ENCODE assay signal across 26 cellular contexts in the genomic region with DNA sequence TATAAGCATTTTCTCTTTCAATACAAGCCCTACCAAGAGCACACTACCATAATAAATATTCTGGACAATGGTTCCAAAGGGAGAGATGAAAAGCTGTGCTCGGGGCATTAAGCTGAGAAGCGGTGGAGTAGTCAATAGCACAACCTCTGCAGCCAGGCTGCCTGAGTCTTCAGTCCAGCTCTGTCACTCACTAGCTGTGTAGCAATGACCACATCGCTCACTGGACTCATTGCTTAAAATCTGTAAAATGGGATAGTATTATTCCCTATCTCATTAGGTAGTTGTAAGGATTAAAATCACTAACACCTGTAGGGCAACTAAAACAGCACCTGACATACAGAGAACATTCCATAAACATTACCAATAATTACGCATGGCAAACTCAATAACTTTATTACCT.
A peak's percentile ranks its signal among the peaks of the same experiment; 100 is the strongest.
DNase-seq lines count a peak whose midpoint lies in the region; ATAC-seq, FAIRE-seq and TF ChIP-seq lines count a peak whose summit lies in the region.
"Had no signal": no experiment of that assay in that cellular context is flagged by ENCODE, and none has a peak within 500 bp of the region (broad histone marks: within the 10 kb centered on the region; RNA-seq: fewer than 3 reads in every experiment).

No MANE protein-coding gene starts in this region.

- no peak for FAIRE-seq in HepG2 (lab: Jason Lieb, UNC)
- FAIRE-seq: D721Med, K562, small intestine had no signal

- TF ChIP-seq RAD21 in HepG2 (CRISPR knock-in tag; IDR thresholded peaks at IDR 0.05), result no peak

- H3K4me1 ChIP-seq in HepG2 (ENCODE audit: insufficient read depth, low read length) (peaks cover 34% of the 10 kb centered on the region), right lobe of liver (peaks cover 0 to 11% (median 4%) of the 10 kb centered on the region in 4 donors)

- 95% methylated on average over 4 of the region's 4 CpGs for WGBS in HepG2 (ENCODE audit: low lambda C conversion rate)
- WGBS in right lobe of liver (ENCODE audit: insufficient coverage, low coverage, low lambda C conversion rate, missing lambda C conversion rate), result 96% methylated on average over 4 of the region's 4 CpGs

- H3K9me3 Mint-ChIP-seq in naive B cell, result no peaks in the 10 kb centered on the region
- H3K9me3 Mint-ChIP-seq: mesothelial cell of epicardium; naive thymus-derived CD8-positive, alpha-beta T cell had no signal

- H3K4me1 Mint-ChIP-seq in T-helper 17 cell, result peaks cover 71% of the 10 kb centered on the region
- H3K4me1 Mint-ChIP-seq in naive B cell, result peaks cover 45 to 62% (median 49%) of the 10 kb centered on the region in 3 donors
- H3K4me1 Mint-ChIP-seq: mesothelial cell of epicardium had no signal

- no peak for TF ChIP-seq CTCF in HepG2 (CRISPR knock-in tag; IDR thresholded peaks at IDR 0.05)
- no peak for TF ChIP-seq CTCF in right lobe of liver (IDR thresholded peaks at IDR 0.05)

- in situ Hi-C loops in HepG2 (cut with HindIII; ENCODE audit: extremely low pct_ligation_motif_present, low pct_unique_long_range_greater_than_20kb), result no loop called here

- BruUV-seq in HepG2 (replicated peaks; lab: Mats Ljungman, UMichigan), result no TSS peak

- H3K4me2 ChIP-seq in HepG2 (ENCODE audit: low read depth, low read length), result no peak overlapping the region

- no peaks in the 10 kb centered on the region for H3K27me3 Mint-ChIP-seq in T-helper 17 cell
- no peaks in the 10 kb centered on the region for H3K27me3 Mint-ChIP-seq in naive B cell
- H3K27me3 Mint-ChIP-seq: naive thymus-derived CD8-positive, alpha-beta T cell had no signal

- ATAC-seq in HepG2 (no peak), right lobe of liver (no peak), T-helper 17 cell (no peak), naive B cell (ENCODE audit: low read depth in 2 of 2) (no peak), GM21529 (IDR thresholded peaks at IDR 0.05; ENCODE audit: unreplicated experiment) (no peak), Right ventricle myocardium superior (ENCODE audit: poor library complexity) (no peak), HG02571 (IDR thresholded peaks at IDR 0.05; ENCODE audit: unreplicated experiment) (no peak)
- ATAC-seq: K562; left ventricle myocardium superior; naive thymus-derived CD8-positive, alpha-beta T cell had no signal

- H3K36me3 Mint-ChIP-seq in T-helper 17 cell (ENCODE audit: low read depth) (peaks cover 21% of the 10 kb centered on the region), naive B cell (peaks cover 0 to 23% of the 10 kb centered on the region in 2 donors)
- H3K36me3 Mint-ChIP-seq: mesothelial cell of epicardium had no signal

- no peaks in the 10 kb centered on the region for H3K27me3 ChIP-seq in HepG2 (ENCODE audit: control insufficient read depth in 1 of 2, insufficient read depth in 2 of 2, low read length in 2 of 2)
- no peaks in the 10 kb centered on the region for H3K27me3 ChIP-seq in right lobe of liver
- H3K27me3 ChIP-seq: SJSA1, upper lobe of left lung had no signal

- CTCF ChIA-PET in HepG2 (lab: Yijun Ruan, JAX; ENCODE audit: low intra/inter-chr PET ratio, low total read pairs), result interaction anchor here (0.6 kb wide), 1 partner anchor 34 kb away, joined by 3 read pairs; no protein-coding TSS in a partner anchor

- TF ChIP-seq EP300 in HepG2 (IDR thresholded peaks at IDR 0.05; ENCODE audit: low read depth in 2 of 2, low read length in 2 of 2) (no peak), HepG2 (CRISPR knock-in tag; IDR thresholded peaks at IDR 0.05; ENCODE audit: borderline replicate concordance) (no peak)

- DNase-seq in HepG2 (ENCODE audit: low spot score) (no peak), right lobe of liver (no peak), T-helper 17 cell (no peak), naive B cell (no peak), Right ventricle myocardium superior (no peak)
- DNase-seq: activated CD4-positive, CD25-positive, alpha-beta regulatory T cell; amniotic stem cell; glutamatergic neuron; GM23248; islet precursor cell; left ventricle myocardium superior; naive thymus-derived CD8-positive, alpha-beta T cell; NCI-H1417; NCI-H2029 treated with DMSO at 0.1 percent for 48 hours; NCI-H2227 treated with DMSO at 0.1 percent for 48 hours; NCI-H774; retina; small intestine; upper lobe of left lung had no signal

- H3K4me3 ChIP-seq in HepG2 (replicated peaks in 1 of 3; ENCODE audit: insufficient read depth in 1 of 3, low read depth in 2 of 3, low read length in 3 of 3), result no peak overlapping the region
- no peak overlapping the region for H3K4me3 ChIP-seq in right lobe of liver
- H3K4me3 ChIP-seq: GM23248, K562, SJSA1, upper lobe of left lung had no signal

- H3K9me3 ChIP-seq in HepG2 (ENCODE audit: low read length), result no peaks in the 10 kb centered on the region
- no peaks in the 10 kb centered on the region for H3K9me3 ChIP-seq in right lobe of liver
- no peaks in the 10 kb centered on the region for H3K9me3 ChIP-seq in T-helper 17 cell (ENCODE audit: control insufficient read depth, low read length, poor library complexity, severe bottlenecking)
- H3K9me3 ChIP-seq: SJSA1, upper lobe of left lung had no signal

- H3K36me3 ChIP-seq in HepG2 (replicated peaks in 1 of 2; ENCODE audit: control insufficient read depth in 1 of 2, insufficient read depth in 2 of 2, low read length in 2 of 2) (peaks cover 4 to 5% of the 10 kb centered on the region in 2 experiments; a peak in 2 of 5 replicates), right lobe of liver (peaks cover 0 to 9% (median 2%) of the 10 kb centered on the region in 4 donors)

- H4K20me1 ChIP-seq in HepG2 (ENCODE audit: insufficient read depth, low read length), result no peaks in the 10 kb centered on the region; the same call in 1 of the 2 replicates

- intact Hi-C loops in HepG2 (cut with micrococcal nuclease; ENCODE audit: unreplicated experiment) (no loop called here), right lobe of liver (cut with DNase I) (no loop called here), Right ventricle myocardium superior (cut with DNase I) (no loop called here)

- no peak overlapping the region for H2AFZ ChIP-seq in HepG2 (ENCODE audit: low read length)
- H2AFZ ChIP-seq: GM23248 had no signal

- POLR2A ChIA-PET in HepG2 (lab: Yijun Ruan, JAX), result interaction anchor here (0.9 kb wide), 1 partner anchor 30 kb away, joined by 5 read pairs; no protein-coding TSS in a partner anchor

- TF ChIP-seq POLR2A in HepG2 (IDR thresholded peaks at IDR 0.05; ENCODE audit: insufficient read depth in 1 of 2, low read depth in 2 of 2, low read length in 2 of 2) (no peak), right lobe of liver (IDR thresholded peaks at IDR 0.05) (no peak)

- no peak overlapping the region for H3K9ac ChIP-seq in HepG2 (ENCODE audit: insufficient read depth, low read depth, low read length)
- H3K9ac ChIP-seq: GM23248 had no signal

- H3K27ac Mint-ChIP-seq in T-helper 17 cell (no peak overlapping the region), naive B cell (peak overlapping the region in 4 of 6 donors; percentile 10 to 59 (median 17))
- H3K27ac Mint-ChIP-seq: mesothelial cell of epicardium had no signal

- H3K79me2 ChIP-seq in HepG2 (ENCODE audit: insufficient read depth, low read length), result peaks cover 94% of the 10 kb centered on the region

- H3K4me3 Mint-ChIP-seq in T-helper 17 cell (peak overlapping the region; percentile 15), naive B cell (no peak overlapping the region)
- H3K4me3 Mint-ChIP-seq: mesothelial cell of epicardium had no signal

- no peak overlapping the region for H3K27ac ChIP-seq in HepG2 (ENCODE audit: extremely low read length, insufficient read depth, low read length)
- H3K27ac ChIP-seq in right lobe of liver, result no peak overlapping the region
- H3K27ac ChIP-seq: C4-2B, GM23248, SJSA1, upper lobe of left lung had no signal

TF ChIP-seq in HepG2, 621 proteins besides CTCF, POLR2A, EP300 and RAD21:
- TF ChIP-seq KDM1A (CRISPR knock-in tag; IDR thresholded peaks at IDR 0.05) (no peak), ZNF547 (CRISPR knock-in tag; IDR thresholded peaks at IDR 0.05) (no peak), RBM22 (optimal IDR thresholded peaks at IDR 0.05; ENCODE audit: low read length) (no peak), NFE2 (CRISPR knock-in tag; IDR thresholded peaks at IDR 0.05) (no peak), NFATC3 (CRISPR knock-in tag; IDR thresholded peaks at IDR 0.05) (no peak), ZNF629 (CRISPR knock-in tag; conservative IDR thresholded peaks at IDR 0.05) (peak; percentile 69), ZNF180 (CRISPR knock-in tag; IDR thresholded peaks at IDR 0.05; ENCODE audit: borderline replicate concordance, low read depth) (no peak)
- TF ChIP-seq, protein P1, sequence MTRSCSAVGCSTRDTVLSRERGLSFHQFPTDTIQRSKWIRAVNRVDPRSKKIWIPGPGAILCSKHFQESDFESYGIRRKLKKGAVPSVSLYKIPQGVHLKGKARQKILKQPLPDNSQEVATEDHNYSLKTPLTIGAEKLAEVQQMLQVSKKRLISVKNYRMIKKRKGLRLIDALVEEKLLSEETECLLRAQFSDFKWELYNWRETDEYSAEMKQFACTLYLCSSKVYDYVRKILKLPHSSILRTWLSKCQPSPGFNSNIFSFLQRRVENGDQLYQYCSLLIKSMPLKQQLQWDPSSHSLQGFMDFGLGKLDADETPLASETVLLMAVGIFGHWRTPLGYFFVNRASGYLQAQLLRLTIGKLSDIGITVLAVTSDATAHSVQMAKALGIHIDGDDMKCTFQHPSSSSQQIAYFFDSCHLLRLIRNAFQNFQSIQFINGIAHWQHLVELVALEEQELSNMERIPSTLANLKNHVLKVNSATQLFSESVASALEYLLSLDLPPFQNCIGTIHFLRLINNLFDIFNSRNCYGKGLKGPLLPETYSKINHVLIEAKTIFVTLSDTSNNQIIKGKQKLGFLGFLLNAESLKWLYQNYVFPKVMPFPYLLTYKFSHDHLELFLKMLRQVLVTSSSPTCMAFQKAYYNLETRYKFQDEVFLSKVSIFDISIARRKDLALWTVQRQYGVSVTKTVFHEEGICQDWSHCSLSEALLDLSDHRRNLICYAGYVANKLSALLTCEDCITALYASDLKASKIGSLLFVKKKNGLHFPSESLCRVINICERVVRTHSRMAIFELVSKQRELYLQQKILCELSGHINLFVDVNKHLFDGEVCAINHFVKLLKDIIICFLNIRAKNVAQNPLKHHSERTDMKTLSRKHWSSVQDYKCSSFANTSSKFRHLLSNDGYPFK (CRISPR knock-in tag; IDR thresholded peaks at IDR 0.05; ENCODE audit: borderline replicate concordance), result no peak
